In genomic region chr17:61728297-61728836, GRCh38 we compare ENCODE assay signal across 23 cellular contexts.
"Had no signal": no experiment of that assay in that cellular context is flagged by ENCODE, and none has a peak within 500 bp of the region (broad histone marks: within the 10 kb centered on the region; RNA-seq: fewer than 3 reads in every experiment).

No MANE protein-coding gene starts in this region.

- H3K27ac ChIP-seq: esophagus muscularis mucosa, transverse colon, uterus had no signal

- H3K27me3 Mint-ChIP-seq: activated B cell treated with CpG ODN at 0.5 μM for 24 hours; activated CD4-positive, alpha-beta T cell treated with anti-CD3 and anti-CD28 coated beads for 36 hours; activated CD8-positive, alpha-beta memory T cell treated with anti-CD3 and anti-CD28 coated beads, Interleukin-2, amount 10 ng/mL, durations not matched to agents 7 days and 5 days; activated CD8-positive, alpha-beta T cell treated with anti-CD3 and anti-CD28 coated beads for 36 hours; brain; stimulated activated naive B cell treated with anti-CD40 and anti-IgM and Interleukin-4, amounts not matched to agents 10 μg/mL and 1 μg/mL and 100 μg/mL, for 72 hours had no signal

- H3K4me3 ChIP-seq: esophagus muscularis mucosa, transverse colon, uterus had no signal

- H3K4me3 Mint-ChIP-seq: activated B cell treated with CpG ODN at 0.5 μM for 24 hours; activated CD4-positive, alpha-beta T cell treated with anti-CD3 and anti-CD28 coated beads for 36 hours; activated CD8-positive, alpha-beta memory T cell treated with anti-CD3 and anti-CD28 coated beads, Interleukin-2, amount 10 ng/mL, durations not matched to agents 7 days and 5 days; activated CD8-positive, alpha-beta T cell treated with anti-CD3 and anti-CD28 coated beads for 36 hours; brain; nephron; stimulated activated naive B cell treated with anti-CD40 and anti-IgM and Interleukin-4, amounts not matched to agents 10 μg/mL and 1 μg/mL and 100 μg/mL, for 72 hours; T-helper 2 cell treated with Interferon-gamma antibody and Interleukin-4, amounts not matched to agents 5 μg/mL and 100 μg/mL, for 36 hours had no signal

- H3K4me1 ChIP-seq: esophagus muscularis mucosa, transverse colon, uterus had no signal

- H3K9me3 ChIP-seq: esophagus muscularis mucosa, transverse colon, uterus had no signal

- ATAC-seq: activated CD4-positive, alpha-beta T cell treated with anti-CD3 and anti-CD28 coated beads for 36 hours; activated CD8-positive, alpha-beta memory T cell treated with anti-CD3 and anti-CD28 coated beads, Interleukin-2, amount 10 ng/mL, durations not matched to agents 7 days and 5 days; activated CD8-positive, alpha-beta T cell treated with anti-CD3 and anti-CD28 coated beads for 36 hours; activated naive CD4-positive, alpha-beta T cell treated with anti-CD3 and anti-CD28 coated beads, Interleukin-2, amount 50 U/mL, for 72 hours; left cardiac atrium; stimulated activated naive B cell treated with anti-CD40 and anti-IgM and Interleukin-4, amounts not matched to agents 10 μg/mL and 1 μg/mL and 100 μg/mL, for 72 hours had no signal

- H3K27ac Mint-ChIP-seq: activated B cell treated with CpG ODN at 0.5 μM for 24 hours; activated CD4-positive, alpha-beta T cell treated with anti-CD3 and anti-CD28 coated beads for 36 hours; activated CD8-positive, alpha-beta memory T cell treated with anti-CD3 and anti-CD28 coated beads, Interleukin-2, amount 10 ng/mL, durations not matched to agents 7 days and 5 days; activated CD8-positive, alpha-beta T cell treated with anti-CD3 and anti-CD28 coated beads for 36 hours; brain; nephron; stimulated activated naive B cell treated with anti-CD40 and anti-IgM and Interleukin-4, amounts not matched to agents 10 μg/mL and 1 μg/mL and 100 μg/mL, for 72 hours; T-helper 2 cell treated with Interferon-gamma antibody and Interleukin-4, amounts not matched to agents 5 μg/mL and 100 μg/mL, for 36 hours had no signal

- H3K9me3 Mint-ChIP-seq: activated B cell treated with CpG ODN at 0.5 μM for 24 hours; activated CD8-positive, alpha-beta T cell treated with anti-CD3 and anti-CD28 coated beads for 36 hours; activated naive CD4-positive, alpha-beta T cell treated with anti-CD3 and anti-CD28 coated beads, Interleukin-2, amount 50 U/mL, for 72 hours; brain; nephron; stimulated activated naive B cell treated with anti-CD40 and anti-IgM and Interleukin-4, amounts not matched to agents 10 μg/mL and 1 μg/mL and 100 μg/mL, for 72 hours had no signal

- H3K4me1 Mint-ChIP-seq: activated B cell treated with CpG ODN at 0.5 μM for 24 hours; activated CD4-positive, alpha-beta T cell treated with anti-CD3 and anti-CD28 coated beads for 36 hours; brain; nephron had no signal

- DNase-seq: activated B cell treated with CpG ODN at 0.5 μM for 24 hours; activated CD4-positive, alpha-beta T cell treated with anti-CD3 and anti-CD28 coated beads for 36 hours; activated CD8-positive, alpha-beta memory T cell treated with anti-CD3 and anti-CD28 coated beads, Interleukin-2, amount 10 ng/mL, durations not matched to agents 7 days and 5 days; activated CD8-positive, alpha-beta T cell treated with anti-CD3 and anti-CD28 coated beads for 36 hours; activated gamma-delta T cell; activated T-cell treated with anti-CD3 and anti-CD28 coated beads for 4 hours; aorta; central memory CD4-positive, alpha-beta T cell; effector memory CD4-positive, alpha-beta T cell; islet precursor cell; left cardiac atrium; midbrain; nucleus accumbens; stimulated activated CD4-positive, alpha-beta T cell treated with anti-CD3 and anti-CD28 coated beads, Interleukin-2, amount 100 ng/mL, for 48 hours; stimulated activated CD8-positive, alpha-beta memory T cell treated with anti-CD3 and anti-CD28 coated beads, Interleukin-4, amount 100 ng/mL, for 48 hours; stimulated activated naive B cell treated with anti-CD40 and anti-IgM and Interleukin-4, amounts not matched to agents 10 μg/mL and 1 μg/mL and 100 μg/mL, for 72 hours; transverse colon; uterus had no signal

- H3K36me3 Mint-ChIP-seq: brain had no signal

- H3K36me3 ChIP-seq: esophagus muscularis mucosa, transverse colon, uterus had no signal

- H3K27me3 ChIP-seq: esophagus muscularis mucosa, transverse colon, uterus had no signal
